ENCODE assay signal across 1 cellular context in the genomic region with DNA sequence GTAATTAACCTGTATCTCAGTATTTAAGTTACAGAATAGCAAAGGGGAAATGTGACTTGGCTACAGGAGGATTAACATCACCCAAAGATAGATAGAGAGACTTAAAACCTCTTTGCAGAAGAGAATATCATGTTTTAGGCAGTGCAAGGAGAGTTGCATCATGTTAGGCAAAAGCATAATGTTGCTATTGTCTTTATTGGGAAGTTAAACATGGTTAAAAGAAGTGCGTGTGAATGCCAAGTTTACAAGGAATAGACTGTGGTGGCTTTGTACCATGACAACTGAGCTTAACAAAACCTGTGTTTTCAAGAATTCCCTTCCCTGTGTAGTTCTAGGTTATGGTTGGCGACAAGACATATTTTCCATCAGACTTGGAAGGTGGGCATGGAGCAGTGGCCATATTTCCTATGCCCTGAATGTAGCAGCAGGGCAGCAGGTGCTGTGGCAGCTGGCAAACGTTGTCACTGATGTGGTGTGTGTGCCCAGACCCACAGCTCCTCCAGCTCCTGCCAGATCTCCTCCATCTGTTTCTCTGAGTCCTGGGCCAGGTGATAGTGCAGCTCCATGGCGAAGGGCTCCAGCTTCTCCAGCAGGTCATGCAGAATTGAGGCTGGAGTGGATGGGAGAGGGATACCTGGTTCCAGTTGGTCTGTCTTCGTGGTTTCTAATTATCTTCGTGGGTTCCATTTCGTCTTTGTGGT.
TF ChIP-seq lines count a peak whose summit lies in the region.

No MANE protein-coding gene starts in this region.

TF ChIP-seq in WTC11, 78 proteins besides CTCF, POLR2A, EP300 and RAD21 (continued from another document):
- TF ChIP-seq, protein P1, sequence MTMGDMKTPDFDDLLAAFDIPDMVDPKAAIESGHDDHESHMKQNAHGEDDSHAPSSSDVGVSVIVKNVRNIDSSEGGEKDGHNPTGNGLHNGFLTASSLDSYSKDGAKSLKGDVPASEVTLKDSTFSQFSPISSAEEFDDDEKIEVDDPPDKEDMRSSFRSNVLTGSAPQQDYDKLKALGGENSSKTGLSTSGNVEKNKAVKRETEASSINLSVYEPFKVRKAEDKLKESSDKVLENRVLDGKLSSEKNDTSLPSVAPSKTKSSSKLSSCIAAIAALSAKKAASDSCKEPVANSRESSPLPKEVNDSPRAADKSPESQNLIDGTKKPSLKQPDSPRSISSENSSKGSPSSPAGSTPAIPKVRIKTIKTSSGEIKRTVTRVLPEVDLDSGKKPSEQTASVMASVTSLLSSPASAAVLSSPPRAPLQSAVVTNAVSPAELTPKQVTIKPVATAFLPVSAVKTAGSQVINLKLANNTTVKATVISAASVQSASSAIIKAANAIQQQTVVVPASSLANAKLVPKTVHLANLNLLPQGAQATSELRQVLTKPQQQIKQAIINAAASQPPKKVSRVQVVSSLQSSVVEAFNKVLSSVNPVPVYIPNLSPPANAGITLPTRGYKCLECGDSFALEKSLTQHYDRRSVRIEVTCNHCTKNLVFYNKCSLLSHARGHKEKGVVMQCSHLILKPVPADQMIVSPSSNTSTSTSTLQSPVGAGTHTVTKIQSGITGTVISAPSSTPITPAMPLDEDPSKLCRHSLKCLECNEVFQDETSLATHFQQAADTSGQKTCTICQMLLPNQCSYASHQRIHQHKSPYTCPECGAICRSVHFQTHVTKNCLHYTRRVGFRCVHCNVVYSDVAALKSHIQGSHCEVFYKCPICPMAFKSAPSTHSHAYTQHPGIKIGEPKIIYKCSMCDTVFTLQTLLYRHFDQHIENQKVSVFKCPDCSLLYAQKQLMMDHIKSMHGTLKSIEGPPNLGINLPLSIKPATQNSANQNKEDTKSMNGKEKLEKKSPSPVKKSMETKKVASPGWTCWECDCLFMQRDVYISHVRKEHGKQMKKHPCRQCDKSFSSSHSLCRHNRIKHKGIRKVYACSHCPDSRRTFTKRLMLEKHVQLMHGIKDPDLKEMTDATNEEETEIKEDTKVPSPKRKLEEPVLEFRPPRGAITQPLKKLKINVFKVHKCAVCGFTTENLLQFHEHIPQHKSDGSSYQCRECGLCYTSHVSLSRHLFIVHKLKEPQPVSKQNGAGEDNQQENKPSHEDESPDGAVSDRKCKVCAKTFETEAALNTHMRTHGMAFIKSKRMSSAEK (CRISPR knock-in tag; IDR thresholded peaks at IDR 0.05; ENCODE audit: borderline replicate concordance) = no peak
- TF ChIP-seq JAZF1 (CRISPR knock-in tag; IDR thresholded peaks at IDR 0.05) (no peak), TP53 (CRISPR knock-in tag; IDR thresholded peaks at IDR 0.05) (no peak), GABPB1 (CRISPR knock-in tag; IDR thresholded peaks at IDR 0.05) (peak; percentile 66; the same call in 1 of the 2 replicates)
